ENCODE assay signal across 30 cellular contexts in the genomic region with DNA sequence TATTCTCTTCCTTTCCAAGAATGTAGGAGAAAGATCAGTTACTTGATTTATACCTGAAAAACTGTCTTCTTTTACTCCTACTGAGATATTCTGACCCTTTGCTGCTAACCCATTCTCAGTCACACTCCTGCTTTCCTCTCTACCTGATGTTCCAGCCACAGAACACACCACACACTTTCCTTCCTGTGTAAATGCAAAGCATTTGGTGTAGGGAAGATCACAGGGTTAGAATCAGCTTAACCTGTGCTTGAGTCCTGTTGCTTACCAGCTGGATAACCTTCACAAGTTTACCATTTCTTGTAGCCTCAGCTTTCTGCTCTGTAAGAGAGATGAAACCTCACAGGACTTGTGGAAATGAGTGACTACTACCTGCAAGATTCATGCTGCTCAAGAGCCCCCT.
A peak's percentile ranks its signal among the peaks of the same experiment; 100 is the strongest.
DNase-seq lines count a peak whose midpoint lies in the region; ATAC-seq, FAIRE-seq and TF ChIP-seq lines count a peak whose summit lies in the region.
"Had no signal": no experiment of that assay in that cellular context is flagged by ENCODE, and none has a peak within 500 bp of the region (broad histone marks: within the 10 kb centered on the region; RNA-seq: fewer than 3 reads in every experiment).

No MANE protein-coding gene starts in this region.

- H3K4me3 ChIP-seq in GM12865 (ENCODE audit: low read depth, low read length) (no peak overlapping the region), MM.1S (ENCODE audit: low read length) (no peak overlapping the region)
- H3K4me3 ChIP-seq: left ventricle myocardium inferior, smooth muscle cell, suprapubic skin had no signal

- peak; percentile 58 for ATAC-seq in GM19467 (IDR thresholded peaks at IDR 0.05; ENCODE audit: unreplicated experiment)
- peak; percentile 45 for ATAC-seq in HG02884 (IDR thresholded peaks at IDR 0.05; ENCODE audit: unreplicated experiment)
- ATAC-seq: CD8-positive, alpha-beta T cell; natural killer cell; stimulated activated effector memory CD8-positive, alpha-beta T cell treated with anti-CD3 and anti-CD28 coated beads, Interleukin-12 subunit alpha, Interleukin-12 subunit beta, amount 100 ng/mL, for 72 hours had no signal

- H3K79me2 ChIP-seq in MM.1S (ENCODE audit: low read length), result no peaks in the 10 kb centered on the region

- no peak overlapping the region for H3K4me3 Mint-ChIP-seq in activated naive CD4-positive, alpha-beta T cell treated with anti-CD3 and anti-CD28 coated beads for 36 hours
- H3K4me3 Mint-ChIP-seq: activated naive CD8-positive, alpha-beta T cell; CD8-positive, alpha-beta T cell; natural killer cell; stimulated activated effector memory CD8-positive, alpha-beta T cell treated with anti-CD3 and anti-CD28 coated beads, Interleukin-12 subunit alpha, Interleukin-12 subunit beta, amount 100 ng/mL, for 72 hours had no signal

- no peaks in the 10 kb centered on the region for H3K4me1 Mint-ChIP-seq in activated naive CD4-positive, alpha-beta T cell treated with anti-CD3 and anti-CD28 coated beads for 36 hours (ENCODE audit: low read depth)
- H3K4me1 Mint-ChIP-seq: natural killer cell; stimulated activated effector memory CD8-positive, alpha-beta T cell treated with anti-CD3 and anti-CD28 coated beads, Interleukin-12 subunit alpha, Interleukin-12 subunit beta, amount 100 ng/mL, for 72 hours had no signal

- H3K9me2 ChIP-seq in MM.1S (replicated peaks; ENCODE audit: insufficient read depth, low read length), result no peaks in the 10 kb centered on the region

- no peaks in the 10 kb centered on the region for H3K4me1 ChIP-seq in MM.1S (ENCODE audit: low read length)
- H3K4me1 ChIP-seq: left ventricle myocardium inferior, suprapubic skin had no signal

- FAIRE-seq in RCC 7860 (lab: Jason Lieb, UNC), result no peak
- FAIRE-seq: endothelial cell of umbilical vein, islet of Langerhans, urothelium cell line had no signal

- H3K27ac Mint-ChIP-seq in activated naive CD4-positive, alpha-beta T cell treated with anti-CD3 and anti-CD28 coated beads for 36 hours, result no peak overlapping the region
- H3K27ac Mint-ChIP-seq: activated naive CD8-positive, alpha-beta T cell; activated T-helper 2 cell treated with anti-CD3 and anti-CD28 coated beads, Interferon-gamma antibody, Interleukin-2, Interleukin-4, amounts not matched to agents 10 μg/mL and 5 μg/mL and 100 μg/mL, durations not matched to agents 14 hours and 24 hours and 36 hours; CD8-positive, alpha-beta T cell; natural killer cell; stimulated activated effector memory CD8-positive, alpha-beta T cell treated with anti-CD3 and anti-CD28 coated beads, Interleukin-12 subunit alpha, Interleukin-12 subunit beta, amount 100 ng/mL, for 72 hours had no signal

- peak; percentile 49 for DNase-seq in GM12865 (ENCODE audit: low read depth)
- peak; percentile 16 for DNase-seq in MM.1S
- DNase-seq in SHP77 (lab: John Stamatoyannopoulos, UW), result no peak
- no peak for DNase-seq in NCI-H2029 (lab: John Stamatoyannopoulos, UW)
- DNase-seq in activated naive CD4-positive, alpha-beta T cell treated with anti-CD3 and anti-CD28 coated beads for 36 hours, result no peak
- DNase-seq in RCC 7860 (ENCODE audit: low spot score), result no peak
- DNase-seq: activated CD4-positive, alpha-beta T cell treated with anti-CD3 and anti-CD28 coated beads, Interleukin-2, amount 50 U/mL, for 4 hours; aorta; caudate nucleus; CD8-positive, alpha-beta T cell; DMS 273 treated with DMSO at 0.1 percent for 48 hours; HCEC 1CT; Kasumi-1; left ventricle myocardium inferior; natural killer cell; NCI-H1048; NCI-H187 treated with DMSO at 0.1 percent for 48 hours; retina; stimulated activated CD4-positive, alpha-beta T cell treated with anti-CD3 and anti-CD28 coated beads, Interleukin-2, amount 100 ng/mL, for 24 hours had no signal

- no peaks in the 10 kb centered on the region for H3K9me3 Mint-ChIP-seq in activated naive CD4-positive, alpha-beta T cell treated with anti-CD3 and anti-CD28 coated beads for 36 hours
- H3K9me3 Mint-ChIP-seq: activated T-helper 2 cell treated with anti-CD3 and anti-CD28 coated beads, Interferon-gamma antibody, Interleukin-2, Interleukin-4, amounts not matched to agents 10 μg/mL and 5 μg/mL and 100 μg/mL, durations not matched to agents 14 hours and 24 hours and 36 hours; CD8-positive, alpha-beta T cell had no signal

- no peak overlapping the region for H3K4me2 ChIP-seq in MM.1S (ENCODE audit: low read depth, low read length)
- H3K4me2 ChIP-seq: smooth muscle cell had no signal

- H3K9ac ChIP-seq in MM.1S (ENCODE audit: low read length), result no peak overlapping the region

- intact Hi-C loops in activated naive CD4-positive, alpha-beta T cell treated with anti-CD3 and anti-CD28 coated beads for 36 hours (cut with micrococcal nuclease), result no loop called here

- no peak overlapping the region for H3K27ac ChIP-seq in MM.1S (ENCODE audit: low read length)
- H3K27ac ChIP-seq: HL-60, left ventricle myocardium inferior, suprapubic skin had no signal

- CTCF ChIA-PET in activated naive CD4-positive, alpha-beta T cell treated with anti-CD3 and anti-CD28 coated beads for 36 hours (lab: Charles Lee), result no interaction called here

- H2AFZ ChIP-seq in MM.1S (ENCODE audit: low read length), result no peak overlapping the region

- no peaks in the 10 kb centered on the region for H3K27me3 Mint-ChIP-seq in activated naive CD4-positive, alpha-beta T cell treated with anti-CD3 and anti-CD28 coated beads for 36 hours (ENCODE audit: low read depth)

- H3K27me3 ChIP-seq in MM.1S (replicated peaks; ENCODE audit: insufficient read depth, low read length), result no peaks in the 10 kb centered on the region
- H3K27me3 ChIP-seq: suprapubic skin had no signal

- no peaks in the 10 kb centered on the region for H4K20me1 ChIP-seq in MM.1S (ENCODE audit: insufficient read depth, low read length)

- no peaks in the 10 kb centered on the region for H3F3A ChIP-seq in MM.1S (ENCODE audit: insufficient read depth, low read length)

- TF ChIP-seq CTCF in GM12865 (IDR thresholded peaks at IDR 0.05; ENCODE audit: insufficient read depth, low read depth, low read length, missing control alignments) (no peak), MM.1S (IDR thresholded peaks at IDR 0.05; ENCODE audit: low read length) (no peak)

- H3K36me3 Mint-ChIP-seq in activated naive CD4-positive, alpha-beta T cell treated with anti-CD3 and anti-CD28 coated beads for 36 hours (ENCODE audit: low read depth), result no peaks in the 10 kb centered on the region
- H3K36me3 Mint-ChIP-seq: activated naive CD8-positive, alpha-beta T cell; CD8-positive, alpha-beta T cell; natural killer cell; stimulated activated effector memory CD8-positive, alpha-beta T cell treated with anti-CD3 and anti-CD28 coated beads, Interleukin-12 subunit alpha, Interleukin-12 subunit beta, amount 100 ng/mL, for 72 hours had no signal

- no peaks in the 10 kb centered on the region for H3K36me3 ChIP-seq in MM.1S (replicated peaks; ENCODE audit: insufficient read depth, low read length)
- H3K36me3 ChIP-seq: left ventricle myocardium inferior, suprapubic skin had no signal

- H3K9me3 ChIP-seq in MM.1S (replicated peaks; ENCODE audit: insufficient read depth, low read length), result no peaks in the 10 kb centered on the region
- H3K9me3 ChIP-seq: left ventricle myocardium inferior, suprapubic skin had no signal

Comparison
In these comparisons a context has a peak if more than half of its experiments do, and no peak if none do; other contexts are left out.
1. DNase-seq: peak in GM12865 (single experiment) and MM.1S (single experiment); none in SHP77 (0 of 2), NCI-H2029 (single experiment), activated naive CD4-positive, alpha-beta T cell treated with anti-CD3 and anti-CD28 coated beads for 36 hours (single experiment) and RCC 7860 (single experiment).